8 cellular contexts compared by ENCODE assay signal in genomic region chr4:140094701-140095420, GRCh38. TPM values are rescaled to one million over a fixed set of nuclear protein-coding genes. Genes with fewer than 3 reads are reported as not detected.
DNase-seq lines count a peak whose midpoint lies in the region; ATAC-seq, FAIRE-seq and TF ChIP-seq lines count a peak whose summit lies in the region.

No MANE protein-coding gene starts in this region.

- TF ChIP-seq POLR2A in HepG2 (IDR thresholded peaks at IDR 0.05; ENCODE audit: insufficient read depth in 1 of 2, low read depth in 2 of 2, low read length in 2 of 2) (no peak), stomach (IDR thresholded peaks at IDR 0.05) (no peak)

- no peak overlapping the region for H3K4me2 ChIP-seq in HepG2 (ENCODE audit: low read depth, low read length)

- 73% methylated on average over 11 of the region's 11 CpGs for WGBS in liver
- 25% methylated on average over 10 of the region's 11 CpGs for WGBS in HepG2 (ENCODE audit: low lambda C conversion rate)
- 29 to 48% (median 38%) methylated on average over 11 of the region's 11 CpGs for WGBS in stomach, 5 donors

- CTCF ChIA-PET in HepG2 (lab: Yijun Ruan, JAX; ENCODE audit: low intra/inter-chr PET ratio, low total read pairs), result no interaction called here

- no peaks in the 10 kb centered on the region for H4K20me1 ChIP-seq in HepG2 (ENCODE audit: insufficient read depth, low read length)

- POLR2A ChIA-PET in HepG2 (lab: Yijun Ruan, JAX), result no interaction called here

- TF ChIP-seq RAD21 in liver (IDR thresholded peaks at IDR 0.05) (no peak), HepG2 (CRISPR knock-in tag; IDR thresholded peaks at IDR 0.05) (no peak)

- TF ChIP-seq EP300 in HepG2 (IDR thresholded peaks at IDR 0.05; ENCODE audit: low read depth in 2 of 2, low read length in 2 of 2), result no peak
- no peak for TF ChIP-seq EP300 in HepG2 (CRISPR knock-in tag; IDR thresholded peaks at IDR 0.05; ENCODE audit: borderline replicate concordance)
- no peak for TF ChIP-seq EP300 in stomach (IDR thresholded peaks at IDR 0.05)

- H3K36me3 ChIP-seq in liver (ENCODE audit: control insufficient read depth in 4 of 4, insufficient read depth in 3 of 4, low read depth in 1 of 4, low read length in 3 of 4) (no peaks in the 10 kb centered on the region), HepG2 (replicated peaks in 1 of 2; ENCODE audit: control insufficient read depth in 1 of 2, insufficient read depth in 2 of 2, low read length in 2 of 2) (no peaks in the 10 kb centered on the region), duodenal mucosa (ENCODE audit: control insufficient read depth in 1 of 2, insufficient read depth in 2 of 2, low read length in 2 of 2) (no peaks in the 10 kb centered on the region), stomach (no peaks in the 10 kb centered on the region)

- in situ Hi-C loops in HepG2 (cut with HindIII; ENCODE audit: extremely low pct_ligation_motif_present, low pct_unique_long_range_greater_than_20kb), result no loop called here

- H3K9me3 ChIP-seq in liver (ENCODE audit: control insufficient read depth in 4 of 4, low read length in 3 of 4) (no peaks in the 10 kb centered on the region), HepG2 (ENCODE audit: low read length) (no peaks in the 10 kb centered on the region), duodenal mucosa (ENCODE audit: control insufficient read depth in 1 of 2, low read length in 2 of 2) (no peaks in the 10 kb centered on the region), stomach (no peaks in the 10 kb centered on the region)

- no TSS peak for BruUV-seq in HepG2 (replicated peaks; lab: Mats Ljungman, UMichigan)

- peaks cover 7 to 21% (median 13%) of the 10 kb centered on the region in 4 donors for H3K4me1 ChIP-seq in liver (ENCODE audit: control insufficient read depth in 4 of 4, insufficient read depth in 4 of 4, low read length in 3 of 4)
- peaks cover 9% of the 10 kb centered on the region; the same call in 1 of the 2 replicates for H3K4me1 ChIP-seq in HepG2 (ENCODE audit: insufficient read depth, low read length)
- peaks cover 41 to 66% of the 10 kb centered on the region in 2 donors for H3K4me1 ChIP-seq in duodenal mucosa (ENCODE audit: control insufficient read depth in 1 of 2, insufficient read depth in 2 of 2, low read length in 2 of 2)
- H3K4me1 ChIP-seq in stomach, result peaks cover 61 to 97% (median 85%) of the 10 kb centered on the region in 4 donors

- TF ChIP-seq CTCF in liver (IDR thresholded peaks at IDR 0.05; ENCODE audit: low read depth, low read length, missing input control) (no peak), HepG2 (CRISPR knock-in tag; IDR thresholded peaks at IDR 0.05) (no peak), stomach (IDR thresholded peaks at IDR 0.05) (no peak)

- intact Hi-C loops in HepG2 (cut with micrococcal nuclease; ENCODE audit: unreplicated experiment) (no loop called here), stomach (cut with DNase I; ENCODE audit: low total_unique reads) (no loop called here)

- H3K27me3 ChIP-seq in liver (ENCODE audit: control insufficient read depth in 4 of 4, insufficient read depth in 4 of 4, low read length in 3 of 4), result no peaks in the 10 kb centered on the region
- H3K27me3 ChIP-seq in HepG2 (ENCODE audit: control insufficient read depth in 1 of 2, insufficient read depth in 2 of 2, low read length in 2 of 2), result no peaks in the 10 kb centered on the region
- no peaks in the 10 kb centered on the region for H3K27me3 ChIP-seq in duodenal mucosa (ENCODE audit: control insufficient read depth in 1 of 2, insufficient read depth in 2 of 2, low read length in 2 of 2)
- H3K27me3 ChIP-seq in stomach, result no peaks in the 10 kb centered on the region

- ATAC-seq in HepG2, result no peak

- FAIRE-seq in HepG2 (lab: Jason Lieb, UNC), result no peak

- no peak for DNase-seq in HepG2 (ENCODE audit: low spot score)
- peak; percentile 63 to 68 for DNase-seq in activated CD4-positive, alpha-beta T cell treated with anti-CD3 and anti-CD28 coated beads for 4 hours
- DNase-seq in mucosa of gallbladder (ENCODE audit: low spot score), result peak; percentile 85
- DNase-seq in stomach, result peak; percentile 75
- no peak for DNase-seq in NK-92 (lab: John Stamatoyannopoulos, UW; ENCODE audit: unreplicated experiment)
- no peak for DNase-seq in HUDEP-2 (lab: John Stamatoyannopoulos, UW; ENCODE audit: unreplicated experiment in 76 of 76)

- no peaks in the 10 kb centered on the region for H3K79me2 ChIP-seq in HepG2 (ENCODE audit: insufficient read depth, low read length)

- H3K27ac ChIP-seq in liver (ENCODE audit: low read depth in 1 of 2, low read length in 2 of 2), result peak overlapping the region; percentile 44 to 71
- no peak overlapping the region for H3K27ac ChIP-seq in HepG2 (ENCODE audit: extremely low read length, insufficient read depth, low read length)
- peak overlapping the region; percentile 33 for H3K27ac ChIP-seq in duodenal mucosa (ENCODE audit: low read depth, low read length)
- H3K27ac ChIP-seq in stomach, result peak overlapping the region; percentile 67 to 78 (median 76)

- H2AFZ ChIP-seq in HepG2 (ENCODE audit: low read length), result no peak overlapping the region

- H3K4me3 ChIP-seq in liver (ENCODE audit: low read depth in 1 of 3, low read length in 3 of 3), result no peak overlapping the region
- no peak overlapping the region for H3K4me3 ChIP-seq in HepG2 (replicated peaks in 1 of 3; ENCODE audit: insufficient read depth in 1 of 3, low read depth in 2 of 3, low read length in 3 of 3)
- peak overlapping the region; percentile 26 to 28 for H3K4me3 ChIP-seq in duodenal mucosa (ENCODE audit: low read depth in 1 of 2, low read length in 2 of 2)
- H3K4me3 ChIP-seq in stomach, result peak overlapping the region in 1 of 4 donors; percentile 3

- H3K9ac ChIP-seq in liver (ENCODE audit: low read depth in 1 of 2, low read length in 2 of 2), result no peak overlapping the region
- no peak overlapping the region for H3K9ac ChIP-seq in HepG2 (ENCODE audit: insufficient read depth, low read depth, low read length)
- H3K9ac ChIP-seq in duodenal mucosa (ENCODE audit: low read depth in 1 of 2, low read length in 2 of 2), result no peak overlapping the region

TF ChIP-seq in liver, 16 proteins besides CTCF, POLR2A, EP300 and RAD21 (continues in another document):
- TF ChIP-seq HNF4G (IDR thresholded peaks at IDR 0.05) (no peak), ZBTB33 (IDR thresholded peaks at IDR 0.05) (no peak)

TF ChIP-seq in HepG2, 621 proteins besides CTCF, POLR2A, EP300 and RAD21 (continues in another document):
- TF ChIP-seq ZNF446 (CRISPR knock-in tag; IDR thresholded peaks at IDR 0.05) (no peak), NCOR1 (IDR thresholded peaks at IDR 0.05; ENCODE audit: borderline replicate concordance, low read length) (no peak), KDM6A (CRISPR knock-in tag; IDR thresholded peaks at IDR 0.05; ENCODE audit: low read depth) (no peak), DMAP1 (CRISPR knock-in tag; IDR thresholded peaks at IDR 0.05) (no peak), RELA (CRISPR knock-in tag; IDR thresholded peaks at IDR 0.05) (no peak), ZNF558 (CRISPR knock-in tag; IDR thresholded peaks at IDR 0.05; ENCODE audit: borderline replicate concordance) (no peak), ZNF616 (CRISPR knock-in tag; IDR thresholded peaks at IDR 0.05; ENCODE audit: low read depth) (no peak), NFKBIZ (CRISPR knock-in tag; IDR thresholded peaks at IDR 0.05) (no peak)

RNA-seq across cellular contexts. Expression of gene MAML3, which starts 59.1 kb away (rescaled TPM):
- 1 to 10 TPM; 3.2 to 4.3 TPM for total RNA-seq in liver
- polyA plus RNA-seq in liver, result 1 to 10 TPM; 1.3 to 2.2 TPM
- total RNA-seq in HepG2 (2016; rRNA removed; fragmentation: Illumina TruSeq; extraction: Trizol), result 0.13 TPM in 1 of 2 replicates, not detected in the other
- total RNA-seq in HepG2 (2016; cell fraction: cytosol; rRNA removed; fragmentation: Illumina TruSeq; extraction: Trizol; ENCODE audit: low read depth), result under 0.01 TPM in 1 of 2 replicates, not detected in the other
- total RNA-seq in HepG2 (2016; cell fraction: insoluble cytoplasmic fraction; rRNA removed; fragmentation: Illumina TruSeq; extraction: Trizol), result 0.09 TPM in 1 of 2 replicates, not detected in the other
- total RNA-seq in HepG2 (2016; cell fraction: membrane; rRNA removed; fragmentation: Illumina TruSeq; extraction: Trizol), result not detected in 2 replicates
- total RNA-seq in HepG2 (2016; cell fraction: nucleus; rRNA removed; fragmentation: Illumina TruSeq; extraction: Trizol), result not detected in 2 replicates
- 0.04 and 0.05 TPM in 2 replicates for polyA plus RNA-seq in HepG2 (2011; rRNA removed)
- polyA plus RNA-seq in HepG2 (2011; cell fraction: cytosol; rRNA removed), result 0.07 and 0.08 TPM in 2 replicates
- polyA plus RNA-seq in HepG2 (2011; cell fraction: nucleus; rRNA removed), result 0.07 and 0.08 TPM in 2 replicates
- 0.25 and 0.36 TPM in 2 replicates for polyA plus RNA-seq in HepG2 (2012)
- polyA plus RNA-seq in HepG2 (2016; cell fraction: cytosol; fragmentation: Illumina TruSeq; extraction: Trizol; ENCODE audit: low read depth), result not detected in 2 replicates
- polyA plus RNA-seq in HepG2 (2016; cell fraction: insoluble cytoplasmic fraction; fragmentation: Illumina TruSeq; extraction: Trizol; ENCODE audit: low read depth), result 0.04 TPM in 1 of 2 replicates, not detected in the other
- not detected in 2 replicates for polyA plus RNA-seq in HepG2 (2016; cell fraction: membrane; fragmentation: Illumina TruSeq; extraction: Trizol; ENCODE audit: low read depth)
- not detected in 2 replicates for polyA plus RNA-seq in HepG2 (2016; cell fraction: nucleus; fragmentation: Illumina TruSeq; extraction: Trizol; ENCODE audit: insufficient read depth, low read depth)
- 0.04 and 2.7 TPM in 2 replicates for polyA minus RNA-seq in HepG2 (2011; rRNA and poly(A)+ RNA removed; ENCODE audit: low replicate concordance)
- polyA minus RNA-seq in HepG2 (2011; cell fraction: cytosol; rRNA and poly(A)+ RNA removed), result 0.30 TPM in 1 of 2 replicates, not detected in the other
- 0.50 and 0.52 TPM in 2 replicates for polyA minus RNA-seq in HepG2 (2011; cell fraction: nucleus; rRNA and poly(A)+ RNA removed)
- 13.9 TPM for total RNA-seq in mucosa of gallbladder
- total RNA-seq in stomach, result 10 to 100 TPM in 4 of 5 donors, 1 to 10 TPM in 1; 6.6 to 20.3 (median 13.4) TPM
- 1 to 10 TPM; 1.7 to 2.4 (median 2.2) TPM for polyA plus RNA-seq in stomach

Comparison
In these comparisons a context has a peak if more than half of its experiments do, and no peak if none do; other contexts are left out.
1. H3K4me3 ChIP-seq: peak in duodenal mucosa (2 of 2); none in liver (0 of 3) and HepG2 (0 of 3).
2. DNase-seq: peak in activated CD4-positive, alpha-beta T cell treated with anti-CD3 and anti-CD28 coated beads for 4 hours (2 of 2), mucosa of gallbladder (single experiment) and stomach (single experiment); none in HepG2 (single experiment), NK-92 (single experiment) and HUDEP-2 (0 of 76).